In the genomic region with DNA sequence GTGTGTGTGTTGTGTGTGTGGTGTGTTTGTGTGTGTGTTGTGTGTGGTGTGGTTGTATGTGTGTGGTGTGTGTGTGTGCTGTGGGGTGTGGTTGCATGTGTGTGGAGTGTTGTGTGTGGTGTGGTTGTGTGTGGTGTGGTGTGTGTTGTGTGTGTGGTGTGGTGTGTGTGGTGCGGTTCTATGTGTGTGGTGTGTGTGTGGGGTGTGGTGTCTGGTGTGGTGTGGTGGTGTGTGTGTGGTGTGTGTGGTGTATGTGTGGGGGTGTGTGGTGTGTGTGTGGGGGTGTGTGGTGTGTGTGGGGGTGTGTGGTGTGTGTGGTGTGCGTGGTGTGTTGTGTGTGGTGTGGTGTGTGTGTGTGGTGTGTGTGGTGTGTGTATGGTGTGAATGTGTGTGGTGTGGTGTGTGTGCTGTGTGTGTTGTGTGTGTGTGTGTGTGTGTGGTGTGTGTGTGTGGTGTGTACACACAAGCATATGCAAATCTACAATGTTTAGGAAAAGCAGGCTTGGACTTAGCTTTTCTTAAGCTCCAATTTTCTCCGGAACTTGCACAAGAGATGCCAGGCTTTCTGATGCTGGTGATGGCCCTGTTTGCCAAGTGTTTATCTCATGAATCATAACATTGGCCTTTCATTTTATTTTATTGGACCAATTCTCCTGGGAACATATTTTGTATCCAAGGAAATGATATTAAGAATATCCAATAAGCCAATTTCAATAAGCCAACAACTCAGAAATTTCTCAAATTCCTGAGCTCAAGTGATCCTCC, we compare ENCODE assay signal across 13 cellular contexts.
DNase-seq lines count a peak whose midpoint lies in the region; ATAC-seq, FAIRE-seq and TF ChIP-seq lines count a peak whose summit lies in the region.
"Had no signal": no experiment of that assay in that cellular context is flagged by ENCODE, and none has a peak within 500 bp of the region (broad histone marks: within the 10 kb centered on the region; RNA-seq: fewer than 3 reads in every experiment).

No MANE protein-coding gene starts in this region.

- peak overlapping the region; percentile 32 to 78 (median 39) for H3K27ac Mint-ChIP-seq in nephron
- H3K27ac Mint-ChIP-seq: activated T-helper 1 cell treated with anti-CD3 and anti-CD28 coated beads, Interleukin-12 subunit alpha, Interleukin-12 subunit beta, Interleukin-2, Interleukin-4 antibody, amounts not matched to agents 30 ng/mL and 10 ng/mL and 1 ng/mL, durations not matched to agents 14 hours and 24 hours and 36 hours had no signal

- H3K27me3 ChIP-seq in MG63 (no peaks in the 10 kb centered on the region), bronchial epithelial cell (ENCODE audit: control insufficient read depth, insufficient read depth, low read length) (no peaks in the 10 kb centered on the region)

- FAIRE-seq in bronchial epithelial cell (lab: Jason Lieb, UNC), result peak; percentile 98

- DNase-seq in EH (ENCODE audit: low read depth), result peak; percentile 61
- DNase-seq in MG63, result peak; percentile 89
- DNase-seq in bronchial epithelial cell (ENCODE audit: low read depth), result peak; percentile 17
- no peak for DNase-seq in RPMI8226
- no peak for DNase-seq in NCI-H1105 (lab: John Stamatoyannopoulos, UW)
- DNase-seq in NCI-H774 (lab: John Stamatoyannopoulos, UW), result no peak
- DNase-seq: NCI-H526 treated with DMSO at 0.1 percent for 48 hours, occipital lobe had no signal

- TF ChIP-seq CTCF in bronchial epithelial cell (IDR thresholded peaks at IDR 0.05; ENCODE audit: insufficient read depth, low read length, severe bottlenecking) (no peak), nephron (IDR thresholded peaks at IDR 0.05; ENCODE audit: unreplicated experiment in 3 of 3) (no peak)

- H3K9me3 ChIP-seq in MG63, result no peaks in the 10 kb centered on the region

- peaks cover 4% of the 10 kb centered on the region for H3K36me3 Mint-ChIP-seq in nephron (ENCODE audit: low read depth)

- H3K27me3 Mint-ChIP-seq in nephron (ENCODE audit: low read depth), result peaks cover 6% of the 10 kb centered on the region

- ATAC-seq in GM18517 (IDR thresholded peaks at IDR 0.05; ENCODE audit: unreplicated experiment), result no peak
- ATAC-seq: activated CD4-positive, CD25-positive, alpha-beta regulatory T cell treated with anti-CD3 and anti-CD28 coated beads, Interleukin-2, amount 50 U/mL, for 24 hours had no signal

- no peaks in the 10 kb centered on the region for H3K36me3 ChIP-seq in MG63
- H3K36me3 ChIP-seq in bronchial epithelial cell (ENCODE audit: control insufficient read depth, insufficient read depth, low read length), result no peaks in the 10 kb centered on the region

- no peaks in the 10 kb centered on the region for H3K9me3 Mint-ChIP-seq in nephron

- H3K4me1 Mint-ChIP-seq in nephron, result peaks cover 65% of the 10 kb centered on the region

- no peak overlapping the region for H3K4me3 Mint-ChIP-seq in nephron
- H3K4me3 Mint-ChIP-seq: activated T-helper 1 cell treated with anti-CD3 and anti-CD28 coated beads, Interleukin-12 subunit alpha, Interleukin-12 subunit beta, Interleukin-2, Interleukin-4 antibody, amounts not matched to agents 30 ng/mL and 10 ng/mL and 1 ng/mL, durations not matched to agents 14 hours and 24 hours and 36 hours had no signal

- H3K4me3 ChIP-seq in MG63 (no peak overlapping the region), bronchial epithelial cell (ENCODE audit: low read depth, low read length) (no peak overlapping the region)
- H3K4me3 ChIP-seq: SK-N-MC had no signal

Comparison
In these comparisons a context has a peak if more than half of its experiments do, and no peak if none do; other contexts are left out.
1. DNase-seq: peak in EH (single experiment), MG63 (single experiment) and bronchial epithelial cell (single experiment); none in RPMI8226 (single experiment), NCI-H1105 (single experiment) and NCI-H774 (single experiment).